ENCODE assay signal across 8 cellular contexts in genomic region chr15:44289352-44289790, GRCh38. TPM values are rescaled to one million over a fixed set of nuclear protein-coding genes. Genes with fewer than 3 reads are reported as not detected.
DNase-seq lines count a peak whose midpoint lies in the region; ATAC-seq, FAIRE-seq and TF ChIP-seq lines count a peak whose summit lies in the region.

No MANE protein-coding gene starts in this region.

- DNase-seq in HFF-Myc (ENCODE audit: extremely low read depth, low read depth), result no peak
- peak in 1 of 4 donors; percentile 7 for DNase-seq in body of pancreas
- DNase-seq in mucosa of descending colon, result no peak
- DNase-seq in ureter (ENCODE audit: low spot score), result no peak
- DNase-seq in GM12891 (ENCODE audit: insufficient read length, low spot score), result no peak

- ATAC-seq in body of pancreas (no peak), mucosa of descending colon (no peak), HG03095 (IDR thresholded peaks at IDR 0.05; ENCODE audit: unreplicated experiment) (no peak), GM18511 (IDR thresholded peaks at IDR 0.05; ENCODE audit: unreplicated experiment) (no peak)

- H3K27me3 ChIP-seq in BLaER1 (no peaks in the 10 kb centered on the region), body of pancreas (no peaks in the 10 kb centered on the region)

- H3K9me3 ChIP-seq in BLaER1 (peaks cover 3% of the 10 kb centered on the region; the same call in 1 of the 2 replicates), body of pancreas (no peaks in the 10 kb centered on the region), mucosa of descending colon (no peaks in the 10 kb centered on the region)

- peak overlapping the region; percentile 93 for H3K4me2 ChIP-seq in BLaER1

- TF ChIP-seq POLR2A in body of pancreas (IDR thresholded peaks at IDR 0.05) (no peak), GM12891 (IDR thresholded peaks at IDR 0.05; ENCODE audit: low read depth, low read length) (no peak)

- peaks cover 45% of the 10 kb centered on the region for H4K20me1 ChIP-seq in BLaER1

- H3K4me1 ChIP-seq in BLaER1, result peaks cover 36% of the 10 kb centered on the region
- peaks cover 34% of the 10 kb centered on the region for H3K4me1 ChIP-seq in body of pancreas
- H3K4me1 ChIP-seq in mucosa of descending colon (ENCODE audit: low read depth), result peaks cover 15% of the 10 kb centered on the region

- intact Hi-C loops in body of pancreas (cut with DNase I), result no loop called here
- intact Hi-C loops in mucosa of descending colon (cut with DNase I, micrococcal nuclease), result no loop called here

- no peak for FAIRE-seq in GM12891 (lab: Jason Lieb, UNC)

- H3K36me3 ChIP-seq in BLaER1 (peaks cover 21% of the 10 kb centered on the region), body of pancreas (replicated peaks in 1 of 2; ENCODE audit: insufficient read depth in 1 of 2, low read depth in 2 of 2) (no peaks in the 10 kb centered on the region), mucosa of descending colon (ENCODE audit: low read depth) (no peaks in the 10 kb centered on the region)

- H3K27ac ChIP-seq in BLaER1 (peak overlapping the region; percentile 89), body of pancreas (peak overlapping the region in 3 of 4 donors; percentile 73 to 93 (median 89))

- H3K4me3 ChIP-seq in BLaER1 (peak overlapping the region; percentile 87), HFF-Myc (replicated peaks; ENCODE audit: low read depth, low read length) (peak overlapping the region; percentile 85), body of pancreas (peak overlapping the region; percentile 84 to 93), mucosa of descending colon (peak overlapping the region; percentile 67)

- peak overlapping the region; percentile 90 for H3K9ac ChIP-seq in BLaER1

- WGBS in body of pancreas, 2 donors, result 3 to 4% methylated on average over 10 of the region's 10 CpGs

- TF ChIP-seq CTCF in HFF-Myc (IDR thresholded peaks at IDR 0.05; ENCODE audit: low read depth, low read length, missing control alignments), result no peak
- no peak for TF ChIP-seq CTCF in body of pancreas (IDR thresholded peaks at IDR 0.05)
- no peak for TF ChIP-seq CTCF in mucosa of descending colon (IDR thresholded peaks at IDR 0.05)

TF ChIP-seq in GM12891, 5 proteins besides CTCF, POLR2A, EP300 and RAD21:
- TF ChIP-seq PAX5 (IDR thresholded peaks at IDR 0.05; ENCODE audit: insufficient read depth, low read length, severe bottlenecking), result no peak
- no peak for TF ChIP-seq SPI1 (IDR thresholded peaks at IDR 0.05; ENCODE audit: low read depth, low read length)
- no peak for TF ChIP-seq TAF1 (IDR thresholded peaks at IDR 0.05; ENCODE audit: low read depth, low read length)

RNA-seq across cellular contexts. Expression of gene GOLM2, which starts 0.9 kb away (rescaled TPM):
- total RNA-seq in body of pancreas (10 to 100 TPM; 40.5 to 50.1 TPM), mucosa of descending colon (10 to 100 TPM; 84.1 to 96.1 (median 85.8) TPM), ureter (91.7 TPM)
- 10.4 TPM for polyA plus RNA-seq in GM12891 (2012; ENCODE audit: low read depth, missing spikeins)
